In the genomic region with DNA sequence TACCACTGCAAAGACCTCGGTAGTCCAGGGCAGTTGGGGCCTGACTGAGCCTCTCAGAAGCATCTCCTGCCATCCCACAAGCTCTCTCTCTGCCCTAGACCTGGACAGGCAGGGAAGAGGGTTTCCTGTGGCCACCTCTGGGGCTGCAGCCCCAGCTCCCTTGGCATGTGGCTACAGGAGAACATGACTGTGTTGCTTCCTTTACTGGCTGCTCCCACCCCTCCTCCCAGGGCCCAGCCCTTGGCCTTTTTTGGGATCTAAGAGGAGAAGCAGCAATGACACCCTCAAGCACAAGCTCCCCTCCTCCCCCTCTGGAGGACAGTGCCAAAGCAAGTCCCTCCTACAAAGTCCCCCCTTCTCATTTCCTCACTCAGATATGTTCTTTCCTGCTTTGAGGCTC, we compare ENCODE assay signal across 24 cellular contexts.
"Had no signal": no experiment of that assay in that cellular context is flagged by ENCODE, and none has a peak within 500 bp of the region (broad histone marks: within the 10 kb centered on the region; RNA-seq: fewer than 3 reads in every experiment).

No MANE protein-coding gene starts in this region.

- H3K9me3 ChIP-seq: mucosa of descending colon, prostate gland, right atrium auricular region, testis, tibial artery had no signal

- H3K27me3 Mint-ChIP-seq: naive B cell; natural killer cell treated with Interleukin-12 subunit alpha and Interleukin-12 subunit beta and Interleukin-15 and Interleukin-18, amount 100 ng/mL, for 72 hours; stimulated activated memory B cell treated with anti-CD40 and anti-IgM and Interleukin-4, amounts not matched to agents 10 μg/mL and 1 μg/mL and 100 μg/mL, for 72 hours; type B pancreatic cell had no signal

- H3K9ac ChIP-seq: neural progenitor cell, parathyroid adenoma had no signal

- DNase-seq: dorsolateral prefrontal cortex; effector CD4-positive, alpha-beta T cell; mesenchymal stem cell; mucosa of descending colon; naive B cell; stimulated activated CD4-positive, alpha-beta T cell treated with anti-CD3 and anti-CD28 coated beads, Interleukin-2, amount 100 ng/mL, for 24 hours; stimulated activated CD4-positive, alpha-beta T cell treated with anti-CD3 and anti-CD28 coated beads, Interleukin-4, amount 100 ng/mL, for 24 hours; stimulated activated naive CD8-positive, alpha-beta T cell treated with anti-CD3 and anti-CD28 coated beads, Interleukin-15, Interleukin-2, amounts not matched to agents 100 U/mL and 50 U/mL, for 24 hours; substantia nigra; testis had no signal

- H3K4me1 ChIP-seq: prostate gland had no signal

- H3K4me3 ChIP-seq: dorsolateral prefrontal cortex, mucosa of descending colon, neural progenitor cell, prostate gland, right atrium auricular region, testis, tibial artery had no signal

- ATAC-seq: left lobe of liver; mucosa of descending colon; natural killer cell treated with Interleukin-12 subunit alpha and Interleukin-12 subunit beta and Interleukin-15 and Interleukin-18, amount 100 ng/mL, for 72 hours; sciatic nerve; stimulated activated memory B cell treated with anti-CD40 and anti-IgM and Interleukin-4, amounts not matched to agents 10 μg/mL and 1 μg/mL and 100 μg/mL, for 72 hours; stimulated activated naive CD8-positive, alpha-beta T cell treated with anti-CD3 and anti-CD28 coated beads, Interleukin-15, Interleukin-2, amounts not matched to agents 100 U/mL and 50 U/mL, for 24 hours had no signal

- H3K4me3 Mint-ChIP-seq: mesothelial cell of epicardium; naive B cell; natural killer cell treated with Interleukin-12 subunit alpha and Interleukin-12 subunit beta and Interleukin-15 and Interleukin-18, amount 100 ng/mL, for 72 hours; neural progenitor cell; stimulated activated memory B cell treated with anti-CD40 and anti-IgM and Interleukin-4, amounts not matched to agents 10 μg/mL and 1 μg/mL and 100 μg/mL, for 72 hours; type B pancreatic cell had no signal

- FAIRE-seq: colon, frontal cortex, keratinocyte had no signal

- H3K27me3 ChIP-seq: dorsolateral prefrontal cortex, neural progenitor cell, right atrium auricular region, testis, tibial artery had no signal

- H3K9me3 Mint-ChIP-seq: mesothelial cell of epicardium; naive B cell; natural killer cell treated with Interleukin-12 subunit alpha and Interleukin-12 subunit beta and Interleukin-15 and Interleukin-18, amount 100 ng/mL, for 72 hours; neural progenitor cell; stimulated activated memory B cell treated with anti-CD40 and anti-IgM and Interleukin-4, amounts not matched to agents 10 μg/mL and 1 μg/mL and 100 μg/mL, for 72 hours; type B pancreatic cell had no signal

- H2AFZ ChIP-seq: neural progenitor cell, parathyroid adenoma had no signal

- H3K4me2 ChIP-seq: neural progenitor cell had no signal

- H3K27ac ChIP-seq: dorsolateral prefrontal cortex, neural progenitor cell, parathyroid adenoma, prostate gland, right atrium auricular region, testis, tibial artery had no signal

- H3K27ac Mint-ChIP-seq: mesothelial cell of epicardium; naive B cell; natural killer cell treated with Interleukin-12 subunit alpha and Interleukin-12 subunit beta and Interleukin-15 and Interleukin-18, amount 100 ng/mL, for 72 hours; neural progenitor cell; stimulated activated memory B cell treated with anti-CD40 and anti-IgM and Interleukin-4, amounts not matched to agents 10 μg/mL and 1 μg/mL and 100 μg/mL, for 72 hours; type B pancreatic cell had no signal
